Comparison of ENCODE assay signal across 16 cellular contexts in the genomic region with DNA sequence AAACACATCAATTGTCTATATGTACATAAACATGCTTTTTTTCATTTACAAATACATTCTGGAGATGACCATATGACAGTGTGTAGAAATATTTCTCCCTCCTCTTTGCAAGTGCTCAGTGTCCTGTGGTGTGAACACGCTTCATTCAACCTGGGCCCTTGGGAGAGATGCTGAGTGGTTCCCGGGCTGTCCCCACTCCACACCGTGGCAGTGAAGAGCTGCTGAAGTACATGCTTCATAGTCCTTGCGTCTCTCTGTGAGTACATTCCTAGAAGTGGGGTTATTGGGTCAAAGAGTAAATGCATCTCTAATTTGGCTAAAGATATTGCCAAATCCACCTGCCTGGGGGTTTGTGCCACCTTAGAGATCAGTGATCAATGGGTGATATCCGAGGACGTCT. TPM values are rescaled to one million over a fixed set of nuclear protein-coding genes. Genes with fewer than 3 reads are reported as not detected.
DNase-seq lines count a peak whose midpoint lies in the region; ATAC-seq and TF ChIP-seq lines count a peak whose summit lies in the region.
"Had no signal": no experiment of that assay in that cellular context is flagged by ENCODE, and none has a peak within 500 bp of the region (broad histone marks: within the 10 kb centered on the region; RNA-seq: fewer than 3 reads in every experiment).

No MANE protein-coding gene starts in this region.

- H3K27me3 ChIP-seq in neural progenitor cell = no peaks in the 10 kb centered on the region

- H3K27ac Mint-ChIP-seq in activated naive CD4-positive, alpha-beta T cell treated with anti-CD3 and anti-CD28 coated beads for 36 hours = no peak overlapping the region
- no peak overlapping the region for H3K27ac Mint-ChIP-seq in activated naive CD8-positive, alpha-beta T cell treated with anti-CD3 and anti-CD28 coated beads for 36 hours
- H3K27ac Mint-ChIP-seq in naive thymus-derived CD8-positive, alpha-beta T cell = peak overlapping the region in 8 of 10 donors; percentile 9 to 97 (median 40)
- H3K27ac Mint-ChIP-seq in neural progenitor cell (no peak overlapping the region), CD14-positive monocyte (no peak overlapping the region)

- H3K4me3 Mint-ChIP-seq in activated naive CD4-positive, alpha-beta T cell treated with anti-CD3 and anti-CD28 coated beads for 36 hours = no peak overlapping the region
- H3K4me3 Mint-ChIP-seq in activated naive CD8-positive, alpha-beta T cell treated with anti-CD3 and anti-CD28 coated beads for 36 hours = no peak overlapping the region
- H3K4me3 Mint-ChIP-seq in naive thymus-derived CD8-positive, alpha-beta T cell = no peak overlapping the region
- no peak overlapping the region for H3K4me3 Mint-ChIP-seq in neural progenitor cell
- H3K4me3 Mint-ChIP-seq in CD14-positive monocyte = no peak overlapping the region

- no peak overlapping the region for H2AFZ ChIP-seq in neural progenitor cell (replicated peaks)
- H2AFZ ChIP-seq: PC-9 had no signal

- H3K36me3 ChIP-seq in neural progenitor cell = no peaks in the 10 kb centered on the region

- H3K4me1 ChIP-seq in neural progenitor cell = no peaks in the 10 kb centered on the region
- H3K4me1 ChIP-seq: Caco-2 had no signal

- no peak overlapping the region for H3K4me3 ChIP-seq in neural progenitor cell
- H3K4me3 ChIP-seq: PC-9 had no signal

- H3F3A ChIP-seq in neural progenitor cell (ENCODE audit: low read depth) = no peaks in the 10 kb centered on the region

- peak; percentile 1 for DNase-seq in activated naive CD4-positive, alpha-beta T cell treated with anti-CD3 and anti-CD28 coated beads for 36 hours
- DNase-seq in activated naive CD4-positive, alpha-beta T cell (lab: John Stamatoyannopoulos, UW) = no peak
- peak; percentile 62 for DNase-seq in DMS79 treated with DMSO at 0.1 percent for 48 hours (lab: John Stamatoyannopoulos, UW)
- peak; percentile 0 for DNase-seq in activated naive CD8-positive, alpha-beta T cell treated with anti-CD3 and anti-CD28 coated beads for 36 hours
- DNase-seq in naive thymus-derived CD8-positive, alpha-beta T cell = peak in 1 of 10 donors; percentile 28
- no peak for DNase-seq in amniotic stem cell (lab: John Stamatoyannopoulos, UW)
- no peak for DNase-seq in neural progenitor cell (ENCODE audit: low spot score)
- no peak for DNase-seq in CD14-positive monocyte (ENCODE audit: low spot score)
- DNase-seq: DMS153, KG1, NCI-H1417 treated with DMSO at 0.1 percent for 48 hours, NCI-H2029 treated with DMSO at 0.1 percent for 48 hours, NCI-H510A, NCI-H82, PC-9 had no signal

- POLR2A ChIA-PET in naive thymus-derived CD8-positive, alpha-beta T cell (lab: Charles Lee) = no interaction called here

- CTCF ChIA-PET in activated naive CD4-positive, alpha-beta T cell treated with anti-CD3 and anti-CD28 coated beads for 36 hours (lab: Charles Lee) = no interaction called here

- no peak overlapping the region for H3K27ac ChIP-seq in neural progenitor cell
- H3K27ac ChIP-seq: PC-9 had no signal

- H3K9me3 ChIP-seq in neural progenitor cell (ENCODE audit: low read depth) = no peaks in the 10 kb centered on the region
- H3K9me3 ChIP-seq: Caco-2 had no signal

- H3K27me3 Mint-ChIP-seq in activated naive CD4-positive, alpha-beta T cell treated with anti-CD3 and anti-CD28 coated beads for 36 hours (ENCODE audit: low read depth) = no peaks in the 10 kb centered on the region
- no peaks in the 10 kb centered on the region for H3K27me3 Mint-ChIP-seq in activated naive CD8-positive, alpha-beta T cell treated with anti-CD3 and anti-CD28 coated beads for 36 hours
- no peaks in the 10 kb centered on the region for H3K27me3 Mint-ChIP-seq in naive thymus-derived CD8-positive, alpha-beta T cell
- peaks cover 6% of the 10 kb centered on the region for H3K27me3 Mint-ChIP-seq in neural progenitor cell (ENCODE audit: insufficient read depth, low read depth)
- H3K27me3 Mint-ChIP-seq in CD14-positive monocyte (ENCODE audit: low read depth in 3 of 3) = no peaks in the 10 kb centered on the region

- peaks cover 4% of the 10 kb centered on the region for H3K36me3 Mint-ChIP-seq in activated naive CD4-positive, alpha-beta T cell treated with anti-CD3 and anti-CD28 coated beads for 36 hours (ENCODE audit: low read depth)
- peaks cover 27% of the 10 kb centered on the region for H3K36me3 Mint-ChIP-seq in activated naive CD8-positive, alpha-beta T cell treated with anti-CD3 and anti-CD28 coated beads for 36 hours
- H3K36me3 Mint-ChIP-seq in naive thymus-derived CD8-positive, alpha-beta T cell = peaks cover 3 to 16% (median 6%) of the 10 kb centered on the region in 3 donors
- H3K36me3 Mint-ChIP-seq in neural progenitor cell (peaks cover 11% of the 10 kb centered on the region), CD14-positive monocyte (peaks cover 2 to 8% of the 10 kb centered on the region in 2 donors)

- peaks cover 28% of the 10 kb centered on the region for H3K4me1 Mint-ChIP-seq in activated naive CD4-positive, alpha-beta T cell treated with anti-CD3 and anti-CD28 coated beads for 36 hours (ENCODE audit: low read depth)
- H3K4me1 Mint-ChIP-seq in activated naive CD8-positive, alpha-beta T cell treated with anti-CD3 and anti-CD28 coated beads for 36 hours = peaks cover 28% of the 10 kb centered on the region
- H3K4me1 Mint-ChIP-seq in naive thymus-derived CD8-positive, alpha-beta T cell = peaks cover 15 to 39% (median 35%) of the 10 kb centered on the region in 4 donors
- H3K4me1 Mint-ChIP-seq in neural progenitor cell = peaks cover 5% of the 10 kb centered on the region
- peaks cover 45% of the 10 kb centered on the region for H3K4me1 Mint-ChIP-seq in CD14-positive monocyte

- H3K9ac ChIP-seq in neural progenitor cell = no peak overlapping the region

- ATAC-seq in naive thymus-derived CD8-positive, alpha-beta T cell = no peak

- no peak overlapping the region for H3K4me2 ChIP-seq in neural progenitor cell
- H3K4me2 ChIP-seq: PC-9 had no signal

- H3K9me3 Mint-ChIP-seq in activated naive CD4-positive, alpha-beta T cell treated with anti-CD3 and anti-CD28 coated beads for 36 hours = peaks cover 4% of the 10 kb centered on the region
- peaks cover 6% of the 10 kb centered on the region for H3K9me3 Mint-ChIP-seq in activated naive CD8-positive, alpha-beta T cell treated with anti-CD3 and anti-CD28 coated beads for 36 hours
- H3K9me3 Mint-ChIP-seq in naive thymus-derived CD8-positive, alpha-beta T cell = peaks cover 0 to 5% (median 0%) of the 10 kb centered on the region in 9 donors
- H3K9me3 Mint-ChIP-seq in neural progenitor cell (peaks cover 5% of the 10 kb centered on the region), CD14-positive monocyte (peaks cover 0 to 10% (median 3%) of the 10 kb centered on the region in 7 donors)

- TF ChIP-seq CTCF in neural progenitor cell (IDR thresholded peaks at IDR 0.05) = no peak
- no peak for TF ChIP-seq CTCF in CD14-positive monocyte (IDR thresholded peaks at IDR 0.05)

- H3K79me2 ChIP-seq in neural progenitor cell (ENCODE audit: low read depth) = no peaks in the 10 kb centered on the region

- intact Hi-C loops in activated naive CD4-positive, alpha-beta T cell treated with anti-CD3 and anti-CD28 coated beads for 36 hours (cut with micrococcal nuclease) = no loop called here
- intact Hi-C loops in CD14-positive monocyte (cut with micrococcal nuclease) = no loop called here

- no peaks in the 10 kb centered on the region for H4K20me1 ChIP-seq in neural progenitor cell (ENCODE audit: low read depth)

RNA-seq across cellular contexts. Expression of gene GPR35, which starts 6.5 kb away (rescaled TPM):
- 1 to 10 TPM; 2.5 to 2.6 TPM for total RNA-seq in activated naive CD4-positive, alpha-beta T cell treated with anti-CD3 and anti-CD28 coated beads for 36 hours
- total RNA-seq in activated naive CD8-positive, alpha-beta T cell treated with anti-CD3 and anti-CD28 coated beads for 36 hours = 1 to 10 TPM; 7.6 to 7.8 TPM
- total RNA-seq in naive thymus-derived CD8-positive, alpha-beta T cell = 1 to 10 TPM; 8.9 to 9.8 TPM
- 1 to 10 TPM; 1.3 to 1.7 (median 1.6) TPM for polyA plus RNA-seq in naive thymus-derived CD8-positive, alpha-beta T cell
- total RNA-seq in neural progenitor cell (ENCODE audit: low replicate concordance) = 0.34 and 0.74 TPM in 2 replicates
- polyA plus RNA-seq in CD14-positive monocyte = 10 to 100 TPM; 30.6 to 36.3 TPM

RNA-seq across cellular contexts. Expression of gene CAPN10, which starts 32.2 kb away (rescaled TPM):
- total RNA-seq in activated naive CD4-positive, alpha-beta T cell treated with anti-CD3 and anti-CD28 coated beads for 36 hours = 10 to 100 TPM; 24.9 to 28.5 TPM
- total RNA-seq in activated naive CD8-positive, alpha-beta T cell treated with anti-CD3 and anti-CD28 coated beads for 36 hours = 10 to 100 TPM; 30.1 to 32.3 TPM
- total RNA-seq in naive thymus-derived CD8-positive, alpha-beta T cell = 10 to 100 TPM; 91.1 to 93.2 TPM
- polyA plus RNA-seq in naive thymus-derived CD8-positive, alpha-beta T cell = 10 to 100 TPM in 1 of 3 donors, 1 to 10 TPM in 2; 6.7 to 21.4 (median 9.8) TPM
- total RNA-seq in neural progenitor cell (ENCODE audit: low replicate concordance) = 16.1 and 62.9 TPM in 2 replicates
- polyA plus RNA-seq in CD14-positive monocyte = 1 to 10 TPM; 7.3 to 7.4 TPM

RNA-seq across cellular contexts. Expression of gene RNPEPL1, which starts 50.5 kb away (rescaled TPM):
- total RNA-seq in activated naive CD4-positive, alpha-beta T cell treated with anti-CD3 and anti-CD28 coated beads for 36 hours = 10 to 100 TPM; 40.3 to 44.3 TPM
- total RNA-seq in activated naive CD8-positive, alpha-beta T cell treated with anti-CD3 and anti-CD28 coated beads for 36 hours = 10 to 100 TPM; 33.8 to 37.2 TPM
- 100 to 1,000 TPM; 121 to 123 TPM for total RNA-seq in naive thymus-derived CD8-positive, alpha-beta T cell
- polyA plus RNA-seq in naive thymus-derived CD8-positive, alpha-beta T cell = 10 to 100 TPM; 17.8 to 67.0 (median 39.8) TPM
- 2.7 and 7.5 TPM in 2 replicates for total RNA-seq in neural progenitor cell (ENCODE audit: low replicate concordance)
- 10 to 100 TPM; 15.4 to 36.4 TPM for polyA plus RNA-seq in CD14-positive monocyte

RNA-seq across cellular contexts. Expression of gene DUSP28, which starts 58.6 kb away (rescaled TPM):
- 1 to 10 TPM; 5.1 to 5.6 TPM for total RNA-seq in activated naive CD4-positive, alpha-beta T cell treated with anti-CD3 and anti-CD28 coated beads for 36 hours
- total RNA-seq in activated naive CD8-positive, alpha-beta T cell treated with anti-CD3 and anti-CD28 coated beads for 36 hours = 1 to 10 TPM; 6.7 to 6.9 TPM
- total RNA-seq in naive thymus-derived CD8-positive, alpha-beta T cell = 10 to 100 TPM; 23.2 to 24.0 TPM
- 10 to 100 TPM; 18.8 to 23.9 (median 22.9) TPM for polyA plus RNA-seq in naive thymus-derived CD8-positive, alpha-beta T cell
- total RNA-seq in neural progenitor cell (ENCODE audit: low replicate concordance) = 5.1 and 8.9 TPM in 2 replicates
- polyA plus RNA-seq in CD14-positive monocyte = 10 to 100 TPM; 17.1 to 17.7 TPM

Comparison
In these comparisons a context has a peak if more than half of its experiments do, and no peak if none do; other contexts are left out.
1. DNase-seq: peak in activated naive CD4-positive, alpha-beta T cell treated with anti-CD3 and anti-CD28 coated beads for 36 hours (single experiment), DMS79 treated with DMSO at 0.1 percent for 48 hours (single experiment) and activated naive CD8-positive, alpha-beta T cell treated with anti-CD3 and anti-CD28 coated beads for 36 hours (single experiment); none in activated naive CD4-positive, alpha-beta T cell (0 of 4), amniotic stem cell (single experiment), neural progenitor cell (single experiment) and CD14-positive monocyte (single experiment).
2. H3K27ac Mint-ChIP-seq: peak in naive thymus-derived CD8-positive, alpha-beta T cell (8 of 10); none in activated naive CD4-positive, alpha-beta T cell treated with anti-CD3 and anti-CD28 coated beads for 36 hours (single experiment), activated naive CD8-positive, alpha-beta T cell treated with anti-CD3 and anti-CD28 coated beads for 36 hours (single experiment), neural progenitor cell (single experiment) and CD14-positive monocyte (0 of 7).